ENCODE assay signal across 8 cellular contexts in genomic region chr4:41214158-41215146, GRCh38. TPM values are rescaled to one million over a fixed set of nuclear protein-coding genes. Genes with fewer than 3 reads are reported as not detected.
DNase-seq lines count a peak whose midpoint lies in the region; ATAC-seq, FAIRE-seq and TF ChIP-seq lines count a peak whose summit lies in the region.

TSS of gene APBB2 (minus strand) at chr4:41214542. CDS start at chr4:41033254, 181,288 bp downstream.

- peak within 1 kb of the TSS; percentile 91 for H3K4me3 ChIP-seq in SU-DHL-6 (ENCODE audit: insufficient read depth, low read length, poor library complexity, severe bottlenecking)
- peak within 1 kb of the TSS; percentile 86 for H3K4me3 ChIP-seq in bronchial epithelial cell (ENCODE audit: low read depth, low read length)
- H3K4me3 ChIP-seq in iPS-18c (ENCODE audit: insufficient read depth, low read depth, low read length): peak within 1 kb of the TSS; percentile 87
- peak within 1 kb of the TSS; percentile 85 for H3K4me3 ChIP-seq in skeletal muscle cell (ENCODE audit: low read depth, low read length)

- peak within 1 kb of the TSS; percentile 75 for H2AFZ ChIP-seq in SU-DHL-6 (ENCODE audit: low read depth, low read length, severe bottlenecking)

- no peak for FAIRE-seq in bronchial epithelial cell (lab: Jason Lieb, UNC)

- TF ChIP-seq CTCF in 22Rv1 (IDR thresholded peaks at IDR 0.05) (peak; percentile 94), GM13977 (IDR thresholded peaks at IDR 0.05; ENCODE audit: extremely low read depth, insufficient read depth, missing control alignments) (peak; percentile 86), SU-DHL-6 (IDR thresholded peaks at IDR 0.05; ENCODE audit: insufficient read depth, low read length, poor library complexity, severe bottlenecking) (peak; percentile 65), bronchial epithelial cell (IDR thresholded peaks at IDR 0.05; ENCODE audit: insufficient read depth, low read length, severe bottlenecking) (peak; percentile 80)

- H3K27ac ChIP-seq in 22Rv1: peak within 1 kb of the TSS; percentile 85
- peak within 1 kb of the TSS; percentile 79 for H3K27ac ChIP-seq in SU-DHL-6 (ENCODE audit: low read depth, low read length)

- peaks cover 41% of the 10 kb centered on the region for H3K79me2 ChIP-seq in SU-DHL-6 (ENCODE audit: insufficient read depth, low read length)

- no peaks in the 10 kb centered on the region for H3K36me3 ChIP-seq in SU-DHL-6 (ENCODE audit: low read length)
- H3K36me3 ChIP-seq in bronchial epithelial cell (ENCODE audit: control insufficient read depth, insufficient read depth, low read length): no peaks in the 10 kb centered on the region

- peak within 1 kb of the TSS; percentile 79 for H3K9ac ChIP-seq in SU-DHL-6 (ENCODE audit: low read length)

- no peaks in the 10 kb centered on the region for H4K20me1 ChIP-seq in SU-DHL-6 (ENCODE audit: low read depth, low read length)

- peak; percentile 58 for ATAC-seq in HG02798 (IDR thresholded peaks at IDR 0.05; ENCODE audit: poor library complexity, unreplicated experiment)

- peaks cover 8% of the 10 kb centered on the region; the same call in 1 of the 2 replicates for H3F3A ChIP-seq in SU-DHL-6 (ENCODE audit: insufficient read depth)

- in situ Hi-C loops in GM13977 (cut with MboI; ENCODE audit: low pct_unique_long_range_greater_than_20kb, low sequenced_read_pairs, unreplicated experiment): loop anchor here (10.0 to 25.0 kb wide), 2 partner anchors 240 to 477 kb away; partner anchors contain the start of gene NSUN7

- H3K9me3 ChIP-seq in SU-DHL-6 (ENCODE audit: insufficient read depth, low read length) (no peaks in the 10 kb centered on the region), iPS-18c (ENCODE audit: control insufficient read depth, insufficient read depth, low read length) (no peaks in the 10 kb centered on the region)

- no peaks in the 10 kb centered on the region for H3K9me2 ChIP-seq in SU-DHL-6 (replicated peaks; ENCODE audit: insufficient read depth, low read length)

- H3K27me3 ChIP-seq in SU-DHL-6 (ENCODE audit: low read length) (no peaks in the 10 kb centered on the region), bronchial epithelial cell (ENCODE audit: control insufficient read depth, insufficient read depth, low read length) (no peaks in the 10 kb centered on the region)

- DNase-seq in GM13977 (ENCODE audit: low spot score): peak; percentile 90
- DNase-seq in NCI-H1417 (lab: John Stamatoyannopoulos, UW): peak; percentile 95 to 99 (median 99)
- DNase-seq in bronchial epithelial cell (ENCODE audit: low read depth): peak; percentile 90
- peak; percentile 91 for DNase-seq in skeletal muscle cell (ENCODE audit: low read depth)

- H3K4me2 ChIP-seq in SU-DHL-6 (ENCODE audit: low read depth, low read length, poor library complexity, severe bottlenecking): peak within 1 kb of the TSS; percentile 82

RNA-seq across cellular contexts. Expression of gene APBB2, which starts in this region (rescaled TPM):
- 39.2 and 45.2 TPM in 2 replicates for total RNA-seq in bronchial epithelial cell

Comparison
In these comparisons a context has a peak if more than half of its experiments do, and no peak if none do; other contexts are left out.
1. Peak in every context shown above with its lines: DNase-seq, ATAC-seq, H3K4me3 ChIP-seq and H3K27ac ChIP-seq.